Comparison of ENCODE assay signal across 8 cellular contexts in genomic region chr2:69177063-69177771, GRCh38.
A peak's percentile ranks its signal among the peaks of the same experiment; 100 is the strongest.
DNase-seq lines count a peak whose midpoint lies in the region; ATAC-seq and TF ChIP-seq lines count a peak whose summit lies in the region.

No MANE protein-coding gene starts in this region.

- H3K27me3 Mint-ChIP-seq in activated CD4-positive, alpha-beta memory T cell treated with anti-CD3 and anti-CD28 coated beads for 36 hours = peaks cover 27% of the 10 kb centered on the region
- H3K27me3 Mint-ChIP-seq in activated CD8-positive, alpha-beta memory T cell treated with anti-CD3 and anti-CD28 coated beads, Interleukin-2, amount 10 ng/mL, durations not matched to agents 7 days and 5 days = peaks cover 39% of the 10 kb centered on the region

- no peaks in the 10 kb centered on the region for H3K9me3 ChIP-seq in WERI-Rb-1 (ENCODE audit: severe bottlenecking)
- H3K9me3 ChIP-seq in heart left ventricle = no peaks in the 10 kb centered on the region

- H3K27me3 ChIP-seq in WERI-Rb-1 (ENCODE audit: insufficient read depth, low read depth, severe bottlenecking) (no peaks in the 10 kb centered on the region), heart left ventricle (no peaks in the 10 kb centered on the region)

- no peak for TF ChIP-seq CTCF in WERI-Rb-1 (IDR thresholded peaks at IDR 0.05; ENCODE audit: low read depth, low read length)
- no peak for TF ChIP-seq CTCF in heart left ventricle (IDR thresholded peaks at IDR 0.05)

- CTCF ChIA-PET in activated CD4-positive, alpha-beta memory T cell treated with anti-CD3 and anti-CD28 coated beads for 36 hours (lab: Charles Lee) = no interaction called here
- CTCF ChIA-PET in activated CD8-positive, alpha-beta memory T cell treated with anti-CD3 and anti-CD28 coated beads, Interleukin-2, amount 10 ng/mL, durations not matched to agents 7 days and 5 days (lab: Charles Lee) = no interaction called here

- H3K36me3 Mint-ChIP-seq in activated CD4-positive, alpha-beta memory T cell treated with anti-CD3 and anti-CD28 coated beads for 36 hours = no peaks in the 10 kb centered on the region
- no peaks in the 10 kb centered on the region for H3K36me3 Mint-ChIP-seq in activated CD8-positive, alpha-beta memory T cell treated with anti-CD3 and anti-CD28 coated beads, Interleukin-2, amount 10 ng/mL, durations not matched to agents 7 days and 5 days

- TF ChIP-seq POLR2A in heart left ventricle (IDR thresholded peaks at IDR 0.05) = no peak

- DNase-seq in GM04503 (ENCODE audit: low read depth) (peak; percentile 97), WERI-Rb-1 (peak; percentile 93), heart left ventricle (peak; percentile 62 to 81 (median 75)), retina (peak; percentile 33)
- DNase-seq in activated CD8-positive, alpha-beta memory T cell treated with anti-CD3 and anti-CD28 coated beads for 24 hours = no peak
- DNase-seq in activated CD4-positive, alpha-beta memory T cell treated with anti-CD3 and anti-CD28 coated beads for 36 hours = no peak
- no peak for DNase-seq in activated CD8-positive, alpha-beta memory T cell treated with anti-CD3 and anti-CD28 coated beads, Interleukin-2, amount 10 ng/mL, durations not matched to agents 7 days and 5 days

- 41 to 49% (median 47%) methylated on average over 16 of the region's 16 CpGs for WGBS in heart left ventricle, 4 donors

- H3K27ac Mint-ChIP-seq in activated CD4-positive, alpha-beta memory T cell treated with anti-CD3 and anti-CD28 coated beads for 36 hours = no peak overlapping the region
- H3K27ac Mint-ChIP-seq in activated CD8-positive, alpha-beta memory T cell treated with anti-CD3 and anti-CD28 coated beads, Interleukin-2, amount 10 ng/mL, durations not matched to agents 7 days and 5 days = no peak overlapping the region

- POLR2A ChIA-PET in activated CD4-positive, alpha-beta memory T cell treated with anti-CD3 and anti-CD28 coated beads for 36 hours (lab: Charles Lee) = no interaction called here

- ATAC-seq in heart left ventricle = peak; percentile 62 to 81 (median 78)
- ATAC-seq in GM19351 (IDR thresholded peaks at IDR 0.05; ENCODE audit: unreplicated experiment) = no peak
- no peak for ATAC-seq in activated CD8-positive, alpha-beta memory T cell treated with anti-CD3 and anti-CD28 coated beads, Interleukin-2, amount 10 ng/mL, durations not matched to agents 7 days and 5 days

- H3K4me1 Mint-ChIP-seq in activated CD4-positive, alpha-beta memory T cell treated with anti-CD3 and anti-CD28 coated beads for 36 hours (ENCODE audit: low read depth) = peaks cover 4% of the 10 kb centered on the region
- H3K4me1 Mint-ChIP-seq in activated CD8-positive, alpha-beta memory T cell treated with anti-CD3 and anti-CD28 coated beads, Interleukin-2, amount 10 ng/mL, durations not matched to agents 7 days and 5 days = no peaks in the 10 kb centered on the region

- peak overlapping the region; percentile 70 for H3K27ac ChIP-seq in WERI-Rb-1
- peak overlapping the region; percentile 46 to 97 (median 75) for H3K27ac ChIP-seq in heart left ventricle

- intact Hi-C loops in heart left ventricle (cut with DNase I) = loop anchor here in 4 of 10 donors (5.0 to 10.0 kb wide), 2 partner anchors 128 to 130 kb away; no protein-coding TSS in a partner anchor
- intact Hi-C loops in activated CD4-positive, alpha-beta memory T cell treated with anti-CD3 and anti-CD28 coated beads for 36 hours (cut with micrococcal nuclease) = no loop called here

- H3K4me3 ChIP-seq in WERI-Rb-1 (ENCODE audit: low read depth, low read length) = peak overlapping the region; percentile 38
- peak overlapping the region in 3 of 12 donors; percentile 1 to 33 (median 28) for H3K4me3 ChIP-seq in heart left ventricle

- H3K36me3 ChIP-seq in WERI-Rb-1 = peaks cover 2% of the 10 kb centered on the region; the same call in 1 of the 2 replicates
- peaks cover 0 to 11% (median 0%) of the 10 kb centered on the region in 9 donors for H3K36me3 ChIP-seq in heart left ventricle

- peaks cover 0 to 36% (median 8%) of the 10 kb centered on the region in 12 donors for H3K4me1 ChIP-seq in heart left ventricle

- H3K4me3 Mint-ChIP-seq in activated CD4-positive, alpha-beta memory T cell treated with anti-CD3 and anti-CD28 coated beads for 36 hours = no peak overlapping the region
- no peak overlapping the region for H3K4me3 Mint-ChIP-seq in activated CD8-positive, alpha-beta memory T cell treated with anti-CD3 and anti-CD28 coated beads, Interleukin-2, amount 10 ng/mL, durations not matched to agents 7 days and 5 days

- H3K9me3 Mint-ChIP-seq in activated CD4-positive, alpha-beta memory T cell treated with anti-CD3 and anti-CD28 coated beads for 36 hours = no peaks in the 10 kb centered on the region
- no peaks in the 10 kb centered on the region for H3K9me3 Mint-ChIP-seq in activated CD8-positive, alpha-beta memory T cell treated with anti-CD3 and anti-CD28 coated beads, Interleukin-2, amount 10 ng/mL, durations not matched to agents 7 days and 5 days (ENCODE audit: low read depth)

Comparison
In these comparisons a context has a peak if more than half of its experiments do, and no peak if none do; other contexts are left out.
1. DNase-seq: peak in GM04503 (single experiment), WERI-Rb-1 (single experiment), heart left ventricle (5 of 5) and retina (single experiment); none in activated CD8-positive, alpha-beta memory T cell treated with anti-CD3 and anti-CD28 coated beads for 24 hours (single experiment), activated CD4-positive, alpha-beta memory T cell treated with anti-CD3 and anti-CD28 coated beads for 36 hours (single experiment) and activated CD8-positive, alpha-beta memory T cell treated with anti-CD3 and anti-CD28 coated beads, Interleukin-2, amount 10 ng/mL, durations not matched to agents 7 days and 5 days (single experiment).
2. ATAC-seq: peak in heart left ventricle (4 of 4); none in GM19351 (single experiment) and activated CD8-positive, alpha-beta memory T cell treated with anti-CD3 and anti-CD28 coated beads, Interleukin-2, amount 10 ng/mL, durations not matched to agents 7 days and 5 days (single experiment).